In the genomic region with DNA sequence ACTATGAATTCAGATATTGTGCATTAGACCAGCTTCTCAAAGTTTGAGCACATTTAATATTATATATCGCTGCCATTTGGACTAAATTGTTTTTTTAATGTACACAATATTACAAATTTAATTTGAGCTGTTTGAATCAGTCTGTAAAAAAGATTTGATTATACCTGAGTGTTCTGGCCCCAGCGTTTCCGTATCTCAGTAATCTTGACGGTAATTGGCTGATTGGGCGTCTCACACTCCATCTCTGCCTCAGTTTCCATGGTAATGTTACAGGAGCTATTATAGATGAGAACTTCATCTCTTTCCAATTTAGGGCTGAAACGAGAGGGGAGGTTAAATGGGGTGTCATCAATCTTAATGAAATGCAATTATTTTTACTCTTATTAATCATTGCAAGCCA, we compare ENCODE assay signal across 9 cellular contexts.
"Had no signal": no experiment of that assay in that cellular context is flagged by ENCODE, and none has a peak within 500 bp of the region (broad histone marks: within the 10 kb centered on the region; RNA-seq: fewer than 3 reads in every experiment).

No MANE protein-coding gene starts in this region.

- H3K9me3 ChIP-seq: HAP-1 had no signal

- H3K4me3 ChIP-seq: GM23248, GM23338, HAP-1 had no signal

- H2AFZ ChIP-seq: GM23248 had no signal

- H3K4me2 ChIP-seq: GM23338 had no signal

- H3K9ac ChIP-seq: GM23248 had no signal

- H3K4me1 ChIP-seq: HAP-1 had no signal

- DNase-seq: GM23248, GOT3, H7, H9, HCEC 1CT, HFFc6 had no signal

- H3K27ac ChIP-seq: GM23248 had no signal

- H3K36me3 ChIP-seq: HAP-1 had no signal

- ATAC-seq: GM23338, HCT116 had no signal
